30 cellular contexts compared by ENCODE assay signal in the genomic region with DNA sequence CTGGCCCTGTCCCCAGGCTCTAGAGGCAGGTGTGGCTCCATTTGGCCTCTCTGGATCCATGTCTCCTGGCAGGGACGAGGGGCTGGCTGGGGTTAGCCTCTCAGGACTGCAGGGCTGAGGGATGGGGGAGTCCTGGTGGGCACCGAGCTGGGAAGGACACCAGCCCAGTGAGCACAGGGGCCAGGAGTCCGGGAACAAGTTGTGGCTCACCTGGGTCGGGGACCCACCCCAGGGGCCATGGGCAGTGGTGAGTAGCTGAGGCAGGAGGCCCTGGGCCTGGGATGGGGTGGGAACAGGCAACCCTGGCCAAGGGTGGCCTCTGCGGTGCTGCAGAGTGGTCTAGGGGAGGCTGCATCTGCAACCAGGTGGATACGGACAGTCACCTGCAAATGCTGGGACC. TPM values are rescaled to one million over a fixed set of nuclear protein-coding genes. Genes with fewer than 3 reads are reported as not detected.
"Had no signal": no experiment of that assay in that cellular context is flagged by ENCODE, and none has a peak within 500 bp of the region (broad histone marks: within the 10 kb centered on the region; RNA-seq: fewer than 3 reads in every experiment).

No MANE protein-coding gene starts in this region.

- H3K27ac Mint-ChIP-seq: activated CD4-positive, alpha-beta memory T cell treated with anti-CD3 and anti-CD28 coated beads for 36 hours; activated naive CD4-positive, alpha-beta T cell treated with anti-CD3 and anti-CD28 coated beads, Interleukin-2, amount 50 U/mL, for 24 hours had no signal

- H3K36me3 Mint-ChIP-seq: activated CD4-positive, alpha-beta memory T cell treated with anti-CD3 and anti-CD28 coated beads for 36 hours; activated naive CD4-positive, alpha-beta T cell treated with anti-CD3 and anti-CD28 coated beads, Interleukin-2, amount 50 U/mL, for 24 hours; naive B cell had no signal

- H3K27ac ChIP-seq: adrenal gland, ascending aorta, brain microvascular endothelial cell, heart right ventricle, right atrium auricular region, tibial artery, vagina had no signal

- H3K9me3 Mint-ChIP-seq: activated CD4-positive, alpha-beta memory T cell treated with anti-CD3 and anti-CD28 coated beads for 36 hours; activated naive CD4-positive, alpha-beta T cell treated with anti-CD3 and anti-CD28 coated beads, Interleukin-2, amount 50 U/mL, for 24 hours; naive B cell had no signal

- H3K4me1 ChIP-seq: adrenal gland, ascending aorta, vagina had no signal

- H3K9me3 ChIP-seq: adrenal gland, ascending aorta, heart right ventricle, right atrium auricular region, tibial artery, vagina had no signal

- DNase-seq: activated CD4-positive, alpha-beta memory T cell treated with anti-CD3 and anti-CD28 coated beads for 36 hours; activated CD4-positive, alpha-beta T cell treated with anti-CD3 and anti-CD28 coated beads for 4 hours; brain microvascular endothelial cell; caudate nucleus; dermis blood vessel endothelial cell; effector CD8-positive, alpha-beta T cell; erythroblast; foreskin fibroblast; heart right ventricle; left cardiac atrium; mesenchymal stem cell; naive B cell; occipital lobe; stimulated activated CD4-positive, alpha-beta T cell treated with anti-CD3 and anti-CD28 coated beads, Interleukin-12 subunit alpha, Interleukin-12 subunit beta, amount 100 ng/mL, for 4 hours; stimulated activated CD4-positive, alpha-beta T cell treated with anti-CD3 and anti-CD28 coated beads, Interleukin-4, amount 100 ng/mL, for 4 hours; stimulated activated naive CD8-positive, alpha-beta T cell treated with anti-CD3 and anti-CD28 coated beads, Interleukin-15, Interleukin-2, amounts not matched to agents 100 U/mL and 50 U/mL, for 24 hours; substantia nigra; T-helper 9 cell had no signal

- H3K4me1 Mint-ChIP-seq: activated naive CD4-positive, alpha-beta T cell treated with anti-CD3 and anti-CD28 coated beads, Interleukin-2, amount 50 U/mL, for 24 hours; naive B cell had no signal

- H3K27me3 ChIP-seq: adrenal gland, ascending aorta, heart right ventricle, right atrium auricular region, tibial artery, vagina had no signal

- H3K27me3 Mint-ChIP-seq: activated CD4-positive, alpha-beta memory T cell treated with anti-CD3 and anti-CD28 coated beads for 36 hours; activated naive CD4-positive, alpha-beta T cell treated with anti-CD3 and anti-CD28 coated beads, Interleukin-2, amount 50 U/mL, for 24 hours had no signal

- H3K36me3 ChIP-seq: adrenal gland, ascending aorta, brain microvascular endothelial cell, heart right ventricle, right atrium auricular region, tibial artery, vagina had no signal

- H3K4me3 Mint-ChIP-seq: activated CD4-positive, alpha-beta memory T cell treated with anti-CD3 and anti-CD28 coated beads for 36 hours; activated naive CD4-positive, alpha-beta T cell treated with anti-CD3 and anti-CD28 coated beads, Interleukin-2, amount 50 U/mL, for 24 hours; naive B cell had no signal

- ATAC-seq: heart right ventricle; stimulated activated naive CD8-positive, alpha-beta T cell treated with anti-CD3 and anti-CD28 coated beads, Interleukin-15, Interleukin-2, amounts not matched to agents 100 U/mL and 50 U/mL, for 24 hours had no signal

- H3K4me3 ChIP-seq: adrenal gland, ascending aorta, heart right ventricle, right atrium auricular region, tibial artery, vagina had no signal

RNA-seq across cellular contexts. Expression of gene ANTXRL, which starts 24.1 kb away (rescaled TPM):
- total RNA-seq: activated CD4-positive, alpha-beta memory T cell treated with anti-CD3 and anti-CD28 coated beads for 36 hours; ascending aorta; dermis blood vessel endothelial cell; fibroblast of lung; left cardiac atrium; lower leg skin; mucosa of gallbladder; occipital lobe; posterior vena cava; right atrium auricular region; T-helper 1 cell treated with Interleukin-12 subunit alpha and Interleukin-12 subunit beta and Interleukin-4 antibody, amounts not matched to agents 30 ng/mL and 1 ng/mL, for 36 hours; vagina had no signal
- polyA plus RNA-seq: fibroblast of lung, neural cell had no signal
